13 cellular contexts compared by ENCODE assay signal in genomic region chr6:69985180-69985579, GRCh38.
DNase-seq lines count a peak whose midpoint lies in the region; ATAC-seq, FAIRE-seq and TF ChIP-seq lines count a peak whose summit lies in the region.
"Had no signal": no experiment of that assay in that cellular context is flagged by ENCODE, and none has a peak within 500 bp of the region (broad histone marks: within the 10 kb centered on the region; RNA-seq: fewer than 3 reads in every experiment).

No MANE protein-coding gene starts in this region.

- H3K27me3 ChIP-seq in heart right ventricle: no peaks in the 10 kb centered on the region
- H3K27me3 ChIP-seq: right lobe of liver had no signal

- peak in 1 of 9 donors; percentile 11 for TF ChIP-seq CTCF in heart right ventricle (IDR thresholded peaks at IDR 0.05)

- intact Hi-C loops in heart right ventricle (cut with DNase I): no loop called here

- no peak for TF ChIP-seq POLR2A in GM12891 (IDR thresholded peaks at IDR 0.05; ENCODE audit: low read depth, low read length)

- H3K27ac ChIP-seq in heart right ventricle: no peak overlapping the region
- H3K27ac ChIP-seq: right lobe of liver had no signal

- peak; percentile 52 for FAIRE-seq in GM12891 (lab: Jason Lieb, UNC)

- no peaks in the 10 kb centered on the region for H3K9me3 ChIP-seq in heart right ventricle
- H3K9me3 ChIP-seq: right lobe of liver had no signal

- ATAC-seq in GM21576 (IDR thresholded peaks at IDR 0.05; ENCODE audit: unreplicated experiment) (peak; percentile 60), HG03439 (IDR thresholded peaks at IDR 0.05; ENCODE audit: unreplicated experiment) (peak; percentile 59), heart right ventricle (no peak)
- ATAC-seq: right lobe of liver had no signal

- H3K4me3 ChIP-seq in heart right ventricle: no peak overlapping the region
- H3K4me3 ChIP-seq: right lobe of liver had no signal

- H3K4me1 ChIP-seq in heart right ventricle: no peaks in the 10 kb centered on the region
- H3K4me1 ChIP-seq: right lobe of liver had no signal

- DNase-seq in GM12891 (ENCODE audit: insufficient read length, low spot score) (no peak), fibroblast of gingiva (ENCODE audit: low read depth) (peak; percentile 9), heart right ventricle (no peak), mucosa of gallbladder (ENCODE audit: low spot score) (no peak), LoVo (ENCODE audit: low spot score) (no peak), HuH-7 (ENCODE audit: low spot score) (no peak)
- DNase-seq: activated T-cell treated with anti-CD3 and anti-CD28 coated beads, Interleukin-2, amount 50 U/mL, for 72 hours; CD8-positive, alpha-beta memory T cell; NK-92 treated with Interleukin-12 subunit alpha and Interleukin-12 subunit beta, amount 100 ng/mL, for 24 hours; right lobe of liver; T-helper 9 cell had no signal

- 71 to 83% methylated on average over 1 of the region's 1 CpG for WGBS in heart right ventricle, 2 donors

- no peaks in the 10 kb centered on the region for H3K36me3 ChIP-seq in heart right ventricle
- H3K36me3 ChIP-seq: right lobe of liver had no signal

TF ChIP-seq in GM12891, 5 proteins besides CTCF, POLR2A, EP300 and RAD21:
- TF ChIP-seq SPI1 (IDR thresholded peaks at IDR 0.05; ENCODE audit: low read depth, low read length) (no peak), POLR2AphosphoS5 (IDR thresholded peaks at IDR 0.05; ENCODE audit: low read depth, low read length) (no peak), PAX5 (IDR thresholded peaks at IDR 0.05; ENCODE audit: insufficient read depth, low read length, severe bottlenecking) (no peak), TAF1 (IDR thresholded peaks at IDR 0.05; ENCODE audit: low read depth, low read length) (no peak), POU2F2 (IDR thresholded peaks at IDR 0.05; ENCODE audit: low read depth, low read length) (no peak)
TF ChIP-seq in GM12891: peak in this region for 0.

Comparison
In these comparisons a context has a peak if more than half of its experiments do, and no peak if none do; other contexts are left out.
1. ATAC-seq: peak in GM21576 (single experiment) and HG03439 (single experiment); none in heart right ventricle (0 of 8).